Comparison of ENCODE assay signal across 1 cellular context in genomic region chr21:32727728-32728454, GRCh38.
TF ChIP-seq lines count a peak whose summit lies in the region.

Gene SYNJ1, minus strand, starts transcription at chr21:32728013. Its CDS starts 1,118 bp downstream, at chr21:32726895.

TF ChIP-seq in HepG2, 621 proteins besides CTCF, POLR2A, EP300 and RAD21 (continued from another document and continues in another):
- TF ChIP-seq CENPBD1 (CRISPR knock-in tag; IDR thresholded peaks at IDR 0.05; ENCODE audit: borderline replicate concordance, low read depth) (no peak), ZNF609 (CRISPR knock-in tag; IDR thresholded peaks at IDR 0.05; ENCODE audit: borderline replicate concordance) (no peak), ETS1 (CRISPR knock-in tag; IDR thresholded peaks at IDR 0.05) (0 out of 2 replicates have a peak, but pooled peaks have one; percentile 34), PAF1 (CRISPR knock-in tag; IDR thresholded peaks at IDR 0.05) (no peak), ZNF577 (CRISPR knock-in tag; IDR thresholded peaks at IDR 0.05; ENCODE audit: borderline replicate concordance, low read depth) (no peak; the same call in 1 of the 2 replicates), ZC3H13 (CRISPR knock-in tag; IDR thresholded peaks at IDR 0.05) (0 out of 2 replicates have a peak, but pooled peaks have one; percentile 54), ZFP1 (CRISPR knock-in tag; IDR thresholded peaks at IDR 0.05) (peak; percentile 51; the same call in 1 of the 2 replicates), KLF9 (CRISPR knock-in tag; IDR thresholded peaks at IDR 0.05; ENCODE audit: low read depth) (peak; percentile 92; the same call in 1 of the 2 replicates), SOX5 (CRISPR knock-in tag; IDR thresholded peaks at IDR 0.05; ENCODE audit: borderline replicate concordance) (no peak), ZNF33B (CRISPR knock-in tag; IDR thresholded peaks at IDR 0.05) (no peak), ZFP41 (CRISPR knock-in tag; IDR thresholded peaks at IDR 0.05; ENCODE audit: borderline replicate concordance) (no peak), ZBTB8A (CRISPR knock-in tag; IDR thresholded peaks at IDR 0.05; ENCODE audit: borderline replicate concordance, low read depth) (no peak), ZBTB34 (CRISPR knock-in tag; IDR thresholded peaks at IDR 0.05) (no peak), SALL2 (CRISPR knock-in tag; IDR thresholded peaks at IDR 0.05) (peak; percentile 78; the same call in 1 of the 2 replicates), ZBTB14 (CRISPR knock-in tag; IDR thresholded peaks at IDR 0.05) (no peak), MTF2 (CRISPR knock-in tag; IDR thresholded peaks at IDR 0.05; ENCODE audit: borderline replicate concordance) (no peak), REPIN1 (CRISPR knock-in tag; IDR thresholded peaks at IDR 0.05; ENCODE audit: borderline replicate concordance, low read depth) (peak; percentile 59; the same call in 1 of the 2 replicates), ZNF704 (CRISPR knock-in tag; IDR thresholded peaks at IDR 0.05; ENCODE audit: borderline replicate concordance) (peak; percentile 72), RBM22 (optimal IDR thresholded peaks at IDR 0.05; ENCODE audit: low read length) (no peak), ASH2L (IDR thresholded peaks at IDR 0.05; ENCODE audit: insufficient read length, low read depth, low read length) (peak; percentile 87), ZKSCAN8 (CRISPR knock-in tag; IDR thresholded peaks at IDR 0.05; ENCODE audit: borderline replicate concordance) (0 out of 2 replicates have a peak, but pooled peaks have one; percentile 12), NRL (CRISPR knock-in tag; IDR thresholded peaks at IDR 0.05; ENCODE audit: borderline replicate concordance) (peak; percentile 41), ZNF512 (CRISPR knock-in tag; IDR thresholded peaks at IDR 0.05) (no peak), ZNF788 (CRISPR knock-in tag; IDR thresholded peaks at IDR 0.05; ENCODE audit: borderline replicate concordance) (peak; percentile 74), ZNF724P (CRISPR knock-in tag; IDR thresholded peaks at IDR 0.05; ENCODE audit: borderline replicate concordance) (no peak), ZIK1 (CRISPR knock-in tag; IDR thresholded peaks at IDR 0.05; ENCODE audit: borderline replicate concordance, low read depth) (peak; percentile 79), DRAP1 (CRISPR knock-in tag; IDR thresholded peaks at IDR 0.05) (peak; percentile 82; the same call in 1 of the 2 replicates), TIGD3 (CRISPR knock-in tag; IDR thresholded peaks at IDR 0.05; ENCODE audit: borderline replicate concordance) (no peak), ZNF33A (CRISPR knock-in tag; IDR thresholded peaks at IDR 0.05; ENCODE audit: borderline replicate concordance) (peak; percentile 86; the same call in 1 of the 2 replicates), ZFP82 (CRISPR knock-in tag; IDR thresholded peaks at IDR 0.05; ENCODE audit: borderline replicate concordance) (peak; percentile 92; the same call in 1 of the 2 replicates), NFRKB (IDR thresholded peaks at IDR 0.05) (no peak), CREB1 (IDR thresholded peaks at IDR 0.05) (peak; percentile 83), CREB1 (CRISPR knock-in tag; IDR thresholded peaks at IDR 0.05) (peak; percentile 87), PCBP2 (optimal IDR thresholded peaks at IDR 0.05; ENCODE audit: low read depth, low read length, poor library complexity, severe bottlenecking) (no peak), ZNF414 (CRISPR knock-in tag; IDR thresholded peaks at IDR 0.05) (peak; percentile 65; the same call in 1 of the 2 replicates), ZNF780A (CRISPR knock-in tag; IDR thresholded peaks at IDR 0.05) (peak; percentile 65; the same call in 1 of the 2 replicates), SRSF4 (IDR thresholded peaks at IDR 0.05; ENCODE audit: low read depth, low read length, poor library complexity, severe bottlenecking) (no peak), ZNF781 (CRISPR knock-in tag; IDR thresholded peaks at IDR 0.05; ENCODE audit: borderline replicate concordance, not compliant biosample characterization) (peak; percentile 75), TCF12 (IDR thresholded peaks at IDR 0.05) (no peak), TCF12 (CRISPR knock-in tag; IDR thresholded peaks at IDR 0.05) (no peak; the same call in 1 of the 2 replicates), ZNF335 (CRISPR knock-in tag; IDR thresholded peaks at IDR 0.05) (0 out of 2 replicates have a peak, but pooled peaks have one; percentile 50), ZNF274 (CRISPR knock-in tag; IDR thresholded peaks at IDR 0.05) (peak; percentile 87), ZNF607 (CRISPR knock-in tag; IDR thresholded peaks at IDR 0.05; ENCODE audit: borderline replicate concordance) (no peak; the same call in 1 of the 2 replicates), DNMT1 (CRISPR knock-in tag; IDR thresholded peaks at IDR 0.05) (no peak)
